ENCODE assay signal across 20 cellular contexts in genomic region chr1:1135339-1136111, GRCh38. TPM values are rescaled to one million over a fixed set of nuclear protein-coding genes. Genes with fewer than 3 reads are reported as not detected.
A peak's percentile ranks its signal among the peaks of the same experiment; 100 is the strongest.
DNase-seq lines count a peak whose midpoint lies in the region; ATAC-seq and TF ChIP-seq lines count a peak whose summit lies in the region.
"Had no signal": no experiment of that assay in that cellular context is flagged by ENCODE, and none has a peak within 500 bp of the region (broad histone marks: within the 10 kb centered on the region; RNA-seq: fewer than 3 reads in every experiment).

No MANE protein-coding gene starts in this region.

- H3K79me2 ChIP-seq in mesendoderm (ENCODE audit: control insufficient read depth, insufficient read depth, low read length): no peaks in the 10 kb centered on the region

- TF ChIP-seq CTCF in Calu3 (IDR thresholded peaks at IDR 0.05; ENCODE audit: unreplicated experiment): no peak

- H3K4ac ChIP-seq in mesendoderm (ENCODE audit: low read depth, low read length): no peak overlapping the region

- no peak overlapping the region for H2BK120ac ChIP-seq in mesendoderm (ENCODE audit: low read depth, low read length)

- no peak overlapping the region for H2BK5ac ChIP-seq in mesendoderm (ENCODE audit: low read length)

- H3K27me3 Mint-ChIP-seq in CD8-positive, alpha-beta memory T cell: peaks cover 0 to 1% of the 10 kb centered on the region in 2 donors
- no peaks in the 10 kb centered on the region for H3K27me3 Mint-ChIP-seq in activated T-helper 17 cell treated with anti-CD3 and anti-CD28 coated beads, Interleukin-2, amount 50 U/mL, for 72 hours
- no peaks in the 10 kb centered on the region for H3K27me3 Mint-ChIP-seq in Calu3 (ENCODE audit: unreplicated experiment)
- peaks cover 2% of the 10 kb centered on the region for H3K27me3 Mint-ChIP-seq in activated CD4-positive, alpha-beta memory T cell treated with anti-CD3 and anti-CD28 coated beads, Interleukin-2, amount 10 ng/mL, durations not matched to agents 7 days and 5 days

- H3K79me1 ChIP-seq in mesendoderm (ENCODE audit: low read length): no peaks in the 10 kb centered on the region

- no peak for ATAC-seq in activated T-helper 17 cell treated with anti-CD3 and anti-CD28 coated beads, Interleukin-2, amount 50 U/mL, for 72 hours (replicated peaks)
- no peak for ATAC-seq in GM18505 (IDR thresholded peaks at IDR 0.05; ENCODE audit: unreplicated experiment)
- no peak for ATAC-seq in HG03457 (IDR thresholded peaks at IDR 0.05; ENCODE audit: unreplicated experiment)

- no peak overlapping the region for H3K23ac ChIP-seq in mesendoderm (ENCODE audit: low read length)

- no peak overlapping the region; the same call in 1 of the 2 replicates for H3K9ac ChIP-seq in BLaER1
- no peak overlapping the region for H3K9ac ChIP-seq in mesendoderm (ENCODE audit: low read length)

- BruUV-seq in Calu3 (replicated peaks; lab: Mats Ljungman, UMichigan): no TSS peak

- H3K27ac Mint-ChIP-seq in CD8-positive, alpha-beta memory T cell: peak overlapping the region in 3 of 8 donors; percentile 23 to 66 (median 32)
- no peak overlapping the region for H3K27ac Mint-ChIP-seq in activated T-helper 17 cell treated with anti-CD3 and anti-CD28 coated beads, Interleukin-2, amount 50 U/mL, for 72 hours
- H3K27ac Mint-ChIP-seq in Calu3 (ENCODE audit: unreplicated experiment): no peak overlapping the region
- no peak overlapping the region for H3K27ac Mint-ChIP-seq in activated CD4-positive, alpha-beta memory T cell treated with anti-CD3 and anti-CD28 coated beads, Interleukin-2, amount 10 ng/mL, durations not matched to agents 7 days and 5 days
- H3K27ac Mint-ChIP-seq: activated naive CD4-positive, alpha-beta T cell treated with anti-CD3 and anti-CD28 coated beads, Interleukin-2, amount 10 ng/mL, durations not matched to agents 7 days and 5 days; WTC11 had no signal

- TF ChIP-seq POLR2A in GM18505 (IDR thresholded peaks at IDR 0.05; ENCODE audit: borderline replicate concordance, extremely low read depth, insufficient read depth, insufficient read length): no peak

- H3K4me3 ChIP-seq in BLaER1: no peak overlapping the region
- no peak overlapping the region for H3K4me3 ChIP-seq in CD8-positive, alpha-beta memory T cell (ENCODE audit: low read length)
- H3K4me3 ChIP-seq in mesendoderm (ENCODE audit: low read length): no peak overlapping the region
- H3K4me3 ChIP-seq: cardiac muscle cell, tibial artery had no signal

- H3K9me3 ChIP-seq in BLaER1: no peaks in the 10 kb centered on the region
- no peaks in the 10 kb centered on the region for H3K9me3 ChIP-seq in CD8-positive, alpha-beta memory T cell (ENCODE audit: low read length)
- H3K9me3 ChIP-seq: tibial artery had no signal

- no peaks in the 10 kb centered on the region for H4K20me1 ChIP-seq in BLaER1

- H3K4me2 ChIP-seq in BLaER1: peak overlapping the region; percentile 98
- H3K4me2 ChIP-seq in mesendoderm (ENCODE audit: low read length): no peak overlapping the region

- no peaks in the 10 kb centered on the region for H3K36me3 ChIP-seq in BLaER1
- H3K36me3 ChIP-seq in CD8-positive, alpha-beta memory T cell (ENCODE audit: insufficient read depth, low read length): no peaks in the 10 kb centered on the region
- H3K36me3 ChIP-seq in mesendoderm (ENCODE audit: control insufficient read depth, insufficient read depth, low read length): no peaks in the 10 kb centered on the region
- H3K36me3 ChIP-seq: cardiac muscle cell, tibial artery had no signal

- CTCF ChIA-PET in CD8-positive, alpha-beta memory T cell (lab: Charles Lee): no interaction called here
- CTCF ChIA-PET in Calu3 (lab: Charles Lee): interaction anchor here (1.5 kb wide), 1 partner anchor 23 kb away, joined by 5 read pairs; no protein-coding TSS in a partner anchor
- CTCF ChIA-PET in activated CD4-positive, alpha-beta memory T cell treated with anti-CD3 and anti-CD28 coated beads, Interleukin-2, amount 10 ng/mL, durations not matched to agents 7 days and 5 days (lab: Charles Lee): no interaction called here

- peak overlapping the region in 4 of 7 donors; percentile 43 to 70 (median 47) for H3K4me3 Mint-ChIP-seq in CD8-positive, alpha-beta memory T cell
- H3K4me3 Mint-ChIP-seq in activated T-helper 17 cell treated with anti-CD3 and anti-CD28 coated beads, Interleukin-2, amount 50 U/mL, for 72 hours: peak overlapping the region; percentile 15
- no peak overlapping the region for H3K4me3 Mint-ChIP-seq in Calu3 (ENCODE audit: low read depth, unreplicated experiment)
- H3K4me3 Mint-ChIP-seq in activated CD4-positive, alpha-beta memory T cell treated with anti-CD3 and anti-CD28 coated beads, Interleukin-2, amount 10 ng/mL, durations not matched to agents 7 days and 5 days: no peak overlapping the region
- H3K4me3 Mint-ChIP-seq: activated naive CD4-positive, alpha-beta T cell treated with anti-CD3 and anti-CD28 coated beads, Interleukin-2, amount 10 ng/mL, durations not matched to agents 7 days and 5 days had no signal

- peaks cover 8 to 23% (median 14%) of the 10 kb centered on the region in 3 donors for H3K4me1 Mint-ChIP-seq in CD8-positive, alpha-beta memory T cell
- H3K4me1 Mint-ChIP-seq in activated T-helper 17 cell treated with anti-CD3 and anti-CD28 coated beads, Interleukin-2, amount 50 U/mL, for 72 hours: no peaks in the 10 kb centered on the region
- H3K4me1 Mint-ChIP-seq in Calu3 (ENCODE audit: low read depth, unreplicated experiment): peaks cover 7% of the 10 kb centered on the region
- peaks cover 20% of the 10 kb centered on the region for H3K4me1 Mint-ChIP-seq in activated CD4-positive, alpha-beta memory T cell treated with anti-CD3 and anti-CD28 coated beads, Interleukin-2, amount 10 ng/mL, durations not matched to agents 7 days and 5 days

- intact Hi-C loops in Calu3 (cut with micrococcal nuclease; ENCODE audit: unreplicated experiment): no loop called here

- H3K4me1 ChIP-seq in BLaER1: peaks cover 78% of the 10 kb centered on the region
- peaks cover 14% of the 10 kb centered on the region for H3K4me1 ChIP-seq in CD8-positive, alpha-beta memory T cell (ENCODE audit: insufficient read depth, low read length)
- H3K4me1 ChIP-seq in mesendoderm (ENCODE audit: control insufficient read depth, low read depth, low read length): no peaks in the 10 kb centered on the region

- no peak overlapping the region for H3K18ac ChIP-seq in mesendoderm (ENCODE audit: low read length)

- H3K27me3 ChIP-seq in BLaER1 (no peaks in the 10 kb centered on the region), mesendoderm (ENCODE audit: insufficient read depth, low read length, poor library complexity) (peaks cover 7% of the 10 kb centered on the region)
- H3K27me3 ChIP-seq in CD8-positive, alpha-beta memory T cell (ENCODE audit: insufficient read depth, low read length, poor library complexity, severe bottlenecking): no peaks in the 10 kb centered on the region

- H4K8ac ChIP-seq in mesendoderm (ENCODE audit: low read depth, low read length): no peak overlapping the region

- H3K56ac ChIP-seq in mesendoderm (ENCODE audit: low read length): no peak overlapping the region

- H2BK15ac ChIP-seq in mesendoderm (replicated peaks; ENCODE audit: low read depth): no peak overlapping the region

- no peak for DNase-seq in CD8-positive, alpha-beta memory T cell
- DNase-seq in mesendoderm: peak; percentile 69
- no peak for DNase-seq in Calu3
- no peak for DNase-seq in activated CD4-positive, alpha-beta memory T cell treated with anti-CD3 and anti-CD28 coated beads, Interleukin-2, amount 10 ng/mL, durations not matched to agents 7 days and 5 days
- DNase-seq: activated naive CD4-positive, alpha-beta T cell treated with anti-CD3 and anti-CD28 coated beads, Interleukin-2, amount 10 ng/mL, durations not matched to agents 7 days and 5 days; glutamatergic neuron; NCI-H1092 treated with DMSO at 0.1 percent for 48 hours; stimulated activated CD4-positive, alpha-beta T cell treated with anti-CD3 and anti-CD28 coated beads, Interleukin-1b, Interleukin-23, amount 100 ng/mL, for 48 hours; tibial artery had no signal

- H2AK5ac ChIP-seq in mesendoderm (ENCODE audit: low read length): no peak overlapping the region

- H3K27ac ChIP-seq in BLaER1 (peak overlapping the region; percentile 11; the same call in 1 of the 2 replicates), mesendoderm (ENCODE audit: low read depth, low read length) (no peak overlapping the region)
- no peak overlapping the region for H3K27ac ChIP-seq in CD8-positive, alpha-beta memory T cell (ENCODE audit: low read depth, low read length)
- H3K27ac ChIP-seq: C4-2B, cardiac muscle cell, tibial artery had no signal

- no peaks in the 10 kb centered on the region for H3K36me3 Mint-ChIP-seq in CD8-positive, alpha-beta memory T cell
- no peaks in the 10 kb centered on the region for H3K36me3 Mint-ChIP-seq in activated T-helper 17 cell treated with anti-CD3 and anti-CD28 coated beads, Interleukin-2, amount 50 U/mL, for 72 hours (ENCODE audit: low read depth)
- H3K36me3 Mint-ChIP-seq in Calu3 (ENCODE audit: insufficient read depth, unreplicated experiment): peaks cover 32% of the 10 kb centered on the region
- no peaks in the 10 kb centered on the region for H3K36me3 Mint-ChIP-seq in activated CD4-positive, alpha-beta memory T cell treated with anti-CD3 and anti-CD28 coated beads, Interleukin-2, amount 10 ng/mL, durations not matched to agents 7 days and 5 days (ENCODE audit: low read depth)
- H3K36me3 Mint-ChIP-seq: activated naive CD4-positive, alpha-beta T cell treated with anti-CD3 and anti-CD28 coated beads, Interleukin-2, amount 10 ng/mL, durations not matched to agents 7 days and 5 days; WTC11 had no signal

- no CpG with 5 or more reads among the region's 20 CpGs for WGBS in mesendoderm (ENCODE audit: extremely low coverage, insufficient coverage, low lambda C conversion rate)

- no peaks in the 10 kb centered on the region for H3K9me3 Mint-ChIP-seq in CD8-positive, alpha-beta memory T cell
- H3K9me3 Mint-ChIP-seq in activated T-helper 17 cell treated with anti-CD3 and anti-CD28 coated beads, Interleukin-2, amount 50 U/mL, for 72 hours: no peaks in the 10 kb centered on the region
- H3K9me3 Mint-ChIP-seq in Calu3 (ENCODE audit: low read depth, unreplicated experiment): no peaks in the 10 kb centered on the region
- no peaks in the 10 kb centered on the region for H3K9me3 Mint-ChIP-seq in activated CD4-positive, alpha-beta memory T cell treated with anti-CD3 and anti-CD28 coated beads, Interleukin-2, amount 10 ng/mL, durations not matched to agents 7 days and 5 days
- H3K9me3 Mint-ChIP-seq: activated naive CD4-positive, alpha-beta T cell treated with anti-CD3 and anti-CD28 coated beads, Interleukin-2, amount 10 ng/mL, durations not matched to agents 7 days and 5 days; WTC11 had no signal

- POLR2A ChIA-PET in CD8-positive, alpha-beta memory T cell (lab: Charles Lee): no interaction called here
- POLR2A ChIA-PET in activated CD4-positive, alpha-beta memory T cell treated with anti-CD3 and anti-CD28 coated beads, Interleukin-2, amount 10 ng/mL, durations not matched to agents 7 days and 5 days (lab: Charles Lee): no interaction called here

- no peak overlapping the region for H4K5ac ChIP-seq in mesendoderm (ENCODE audit: low read length)

RNA-seq across cellular contexts. Expression of gene C1orf159, which starts 19.6 kb away (rescaled TPM):
- 10 to 100 TPM; 18.7 to 20.8 TPM for total RNA-seq in CD8-positive, alpha-beta memory T cell
- 7.9 TPM for polyA plus RNA-seq in CD8-positive, alpha-beta memory T cell
- total RNA-seq in activated T-helper 17 cell treated with anti-CD3 and anti-CD28 coated beads, Interleukin-2, amount 50 U/mL, for 72 hours: 10 to 100 TPM; 15.7 to 18.8 TPM
- polyA plus RNA-seq in mesendoderm (2013, experiment 1 of 2): 7.0 TPM
- 6.8 TPM for polyA plus RNA-seq in mesendoderm (2013, experiment 2 of 2)
- 32.4 and 34.7 TPM in 2 replicates for total RNA-seq in Calu3 (2022)
- total RNA-seq in activated CD4-positive, alpha-beta memory T cell treated with anti-CD3 and anti-CD28 coated beads, Interleukin-2, amount 10 ng/mL, durations not matched to agents 7 days and 5 days: 10 to 100 TPM; 18.6 to 19.9 TPM

RNA-seq across cellular contexts. Expression of gene TTLL10, which starts 38.2 kb away (rescaled TPM):
- not detected for total RNA-seq in CD8-positive, alpha-beta memory T cell
- not detected for polyA plus RNA-seq in CD8-positive, alpha-beta memory T cell
- total RNA-seq in activated T-helper 17 cell treated with anti-CD3 and anti-CD28 coated beads, Interleukin-2, amount 50 U/mL, for 72 hours: under 1 TPM in 1 of 2 donors, not detected in 1; 0.11 TPM
- polyA plus RNA-seq in mesendoderm (2013, experiment 1 of 2): 0.27 TPM
- 0.20 TPM for polyA plus RNA-seq in mesendoderm (2013, experiment 2 of 2)
- total RNA-seq in Calu3 (2022): 2.4 and 3.5 TPM in 2 replicates
- not detected for total RNA-seq in activated CD4-positive, alpha-beta memory T cell treated with anti-CD3 and anti-CD28 coated beads, Interleukin-2, amount 10 ng/mL, durations not matched to agents 7 days and 5 days
- total RNA-seq: cardiac muscle cell, endothelial cell of umbilical vein, G401, NCI-H460 had no signal
- polyA plus RNA-seq: endothelial cell of umbilical vein, keratinocyte had no signal

Comparison
In these comparisons a context has a peak if more than half of its experiments do, and no peak if none do; other contexts are left out.
1. H3K4me3 Mint-ChIP-seq: peak in CD8-positive, alpha-beta memory T cell (4 of 7) and activated T-helper 17 cell treated with anti-CD3 and anti-CD28 coated beads, Interleukin-2, amount 50 U/mL, for 72 hours (single experiment); none in Calu3 (single experiment) and activated CD4-positive, alpha-beta memory T cell treated with anti-CD3 and anti-CD28 coated beads, Interleukin-2, amount 10 ng/mL, durations not matched to agents 7 days and 5 days (single experiment).